Comparison of ENCODE assay signal across 8 cellular contexts in the genomic region with DNA sequence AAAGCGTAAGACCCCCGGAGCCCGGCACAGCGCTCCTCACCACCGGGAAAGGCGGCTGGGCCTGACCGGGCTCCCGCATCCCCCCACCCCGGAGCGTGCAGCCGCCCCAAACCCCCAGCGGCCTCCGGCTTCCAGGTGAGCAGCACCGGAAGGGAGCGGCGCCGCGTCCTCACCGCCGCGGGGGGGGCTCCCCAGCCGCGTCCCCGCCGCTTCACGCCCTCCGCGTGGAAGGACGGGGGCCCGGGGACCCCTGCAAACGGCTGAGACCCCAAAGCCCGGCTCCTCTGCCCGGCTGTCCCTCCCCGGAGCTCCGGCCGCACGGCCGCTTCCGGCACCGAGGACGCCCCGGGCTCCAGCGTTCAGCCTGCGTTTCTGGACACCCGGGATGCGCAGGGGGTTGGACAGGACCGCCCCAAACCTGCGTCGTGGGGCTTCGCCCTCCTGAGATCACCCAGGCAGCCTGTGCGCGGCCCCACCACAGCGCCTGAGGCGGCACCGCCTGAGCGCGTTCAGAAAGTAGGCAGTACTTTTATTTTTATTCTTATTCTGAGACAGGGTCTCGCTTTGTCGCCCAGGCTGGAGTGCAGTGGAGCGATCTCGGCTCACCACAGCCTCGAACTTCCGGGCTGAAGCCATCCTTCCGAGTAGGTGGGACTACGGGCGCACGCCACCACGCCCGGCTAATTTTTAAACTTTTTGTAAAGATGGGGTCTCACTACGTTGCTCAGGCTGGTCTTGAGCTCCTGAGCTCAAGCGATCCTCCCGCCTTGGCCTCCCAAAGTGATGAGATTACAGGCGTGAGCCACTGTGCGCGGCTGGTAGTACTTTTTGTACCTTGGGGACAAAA. TPM values are rescaled to one million over a fixed set of nuclear protein-coding genes. Genes with fewer than 3 reads are reported as not detected.
A peak's percentile ranks its signal among the peaks of the same experiment; 100 is the strongest.
DNase-seq lines count a peak whose midpoint lies in the region; ATAC-seq and TF ChIP-seq lines count a peak whose summit lies in the region.

No MANE protein-coding gene starts in this region.

- no peaks in the 10 kb centered on the region for H4K20me1 ChIP-seq in PC-9 (ENCODE audit: insufficient read depth)

- TF ChIP-seq CTCF in CD4-positive, alpha-beta T cell (IDR thresholded peaks at IDR 0.05) = no peak
- TF ChIP-seq CTCF in PC-9 (conservative IDR thresholded peaks at IDR 0.05) (no peak), left ventricle myocardium inferior (IDR thresholded peaks at IDR 0.05; ENCODE audit: borderline replicate concordance) (no peak), spleen (IDR thresholded peaks at IDR 0.05 in 8 of 11, conservative IDR thresholded peaks at IDR 0.05 in 3 of 11) (peak in 1 of 11 experiments; percentile 0)

- no peaks in the 10 kb centered on the region for H3K36me3 Mint-ChIP-seq in CD4-positive, alpha-beta T cell (ENCODE audit: low read depth)

- H3K79me2 ChIP-seq in PC-9 (ENCODE audit: low read depth) = peaks cover 7% of the 10 kb centered on the region; the same call in 1 of the 2 replicates

- H3K4me3 ChIP-seq in PC-9 = peak overlapping the region; percentile 75
- peak overlapping the region; percentile 89 for H3K4me3 ChIP-seq in adipocyte (ENCODE audit: low read length)
- H3K4me3 ChIP-seq in left ventricle myocardium inferior = peak overlapping the region; percentile 86
- H3K4me3 ChIP-seq in spleen = peak overlapping the region; percentile 25 to 79 (median 61)

- no peaks in the 10 kb centered on the region for H3K9me3 ChIP-seq in CD4-positive, alpha-beta T cell (ENCODE audit: control insufficient read depth, low read length)
- H3K9me3 ChIP-seq in PC-9 (ENCODE audit: insufficient read depth, low read depth) = no peaks in the 10 kb centered on the region
- no peaks in the 10 kb centered on the region for H3K9me3 ChIP-seq in adipocyte (ENCODE audit: control insufficient read depth, low read length)
- no peaks in the 10 kb centered on the region for H3K9me3 ChIP-seq in left ventricle myocardium inferior (replicated peaks)
- no peaks in the 10 kb centered on the region for H3K9me3 ChIP-seq in spleen

- H3K4me1 ChIP-seq in PC-9 (replicated peaks; ENCODE audit: insufficient read depth) (peaks cover 37% of the 10 kb centered on the region), adipocyte (ENCODE audit: control insufficient read depth, insufficient read depth, low read length) (peaks cover 28% of the 10 kb centered on the region), left ventricle myocardium inferior (peaks cover 28% of the 10 kb centered on the region), spleen (peaks cover 17 to 70% (median 45%) of the 10 kb centered on the region in 6 donors)

- H3K27me3 ChIP-seq in CD4-positive, alpha-beta T cell (ENCODE audit: control insufficient read depth, insufficient read depth, low read length) = no peaks in the 10 kb centered on the region
- no peaks in the 10 kb centered on the region for H3K27me3 ChIP-seq in PC-9 (ENCODE audit: insufficient read depth, low read depth)
- no peaks in the 10 kb centered on the region for H3K27me3 ChIP-seq in adipocyte (replicated peaks; ENCODE audit: control insufficient read depth, insufficient read depth, low read length)
- no peaks in the 10 kb centered on the region for H3K27me3 ChIP-seq in left ventricle myocardium inferior (ENCODE audit: low read depth)
- H3K27me3 ChIP-seq in spleen (replicated peaks in 1 of 7) = peaks cover 0 to 41% (median 5%) of the 10 kb centered on the region in 7 donors

- CTCF ChIA-PET in CD4-positive, alpha-beta T cell (lab: Charles Lee) = interaction anchor here (0.6 to 1.3 kb wide), 3 partner anchors 51 to 415 kb away, joined by 3 read pairs; no protein-coding TSS in a partner anchor
- CTCF ChIA-PET in PC-9 (lab: Charles Lee) = interaction anchor here (0.6 kb wide), 1 partner anchor 48 kb away, joined by 4 read pairs; no protein-coding TSS in a partner anchor

- H3K27ac Mint-ChIP-seq in CD4-positive, alpha-beta T cell = peak overlapping the region; percentile 19

- no peaks in the 10 kb centered on the region for H3K9me2 ChIP-seq in PC-9 (ENCODE audit: insufficient read depth)

- H2AFZ ChIP-seq in PC-9 = peak overlapping the region; percentile 90

- WGBS in spleen, 5 donors = 2 to 6% (median 3%) methylated on average over 32 to 75 of the region's 75 CpGs

- ATAC-seq in CD4-positive, alpha-beta T cell (ENCODE audit: poor library complexity) = peak; percentile 51
- ATAC-seq in HG03280 (IDR thresholded peaks at IDR 0.05; ENCODE audit: unreplicated experiment) = peak; percentile 50

- no peaks in the 10 kb centered on the region for H3K9me3 Mint-ChIP-seq in CD4-positive, alpha-beta T cell

- H3K36me3 ChIP-seq in PC-9 (ENCODE audit: low read depth) = no peaks in the 10 kb centered on the region
- H3K36me3 ChIP-seq in adipocyte (ENCODE audit: control insufficient read depth, insufficient read depth, low read length, severe bottlenecking) = no peaks in the 10 kb centered on the region
- H3K36me3 ChIP-seq in left ventricle myocardium inferior = no peaks in the 10 kb centered on the region
- no peaks in the 10 kb centered on the region for H3K36me3 ChIP-seq in spleen

- POLR2A ChIA-PET in CD4-positive, alpha-beta T cell (lab: Charles Lee) = interaction anchor here (0.9 to 2.0 kb wide), 6 partner anchors 8 to 264 kb away, joined by 3 to 9 read pairs (median 4); a partner anchor contains a TSS
- POLR2A ChIA-PET in PC-9 (lab: Charles Lee; ENCODE audit: unreplicated experiment) = interaction anchor here (0.5 kb wide), 1 partner anchor 193 kb away, joined by 3 read pairs; no protein-coding TSS in a partner anchor

- peak overlapping the region; percentile 35 for H3K27ac ChIP-seq in CD4-positive, alpha-beta T cell (ENCODE audit: low read depth, low read length)
- H3K27ac ChIP-seq in PC-9 (peak overlapping the region; percentile 56), left ventricle myocardium inferior (replicated peaks) (peak overlapping the region; percentile 90), spleen (peak overlapping the region; percentile 81 to 92 (median 91))

- peak in 1 of 3 donors; percentile 43 for TF ChIP-seq POLR2A in spleen (IDR thresholded peaks at IDR 0.05)

- intact Hi-C loops in CD4-positive, alpha-beta T cell (cut with DNase I, micrococcal nuclease) = loop anchor here (2.0 to 10.0 kb wide), 2 partner anchors 13 to 49 kb away; a partner anchor contains a TSS
- intact Hi-C loops in PC-9 (cut with micrococcal nuclease; ENCODE audit: unreplicated experiment) = loop anchor here (5.0 kb wide), 1 partner anchor 1972 kb away; no protein-coding TSS in a partner anchor
- intact Hi-C loops in left ventricle myocardium inferior (cut with micrococcal nuclease) = no loop called here
- intact Hi-C loops in spleen (cut with DNase I; ENCODE audit: low total_unique reads) = no loop called here

- H3K27me3 Mint-ChIP-seq in CD4-positive, alpha-beta T cell = peaks cover 11% of the 10 kb centered on the region

- H3K4me2 ChIP-seq in PC-9 = peak overlapping the region; percentile 93

- peaks cover 60% of the 10 kb centered on the region for H3K4me1 Mint-ChIP-seq in CD4-positive, alpha-beta T cell (ENCODE audit: low read depth)

- H3F3A ChIP-seq in PC-9 (ENCODE audit: insufficient read depth, low read depth) = peaks cover 23% of the 10 kb centered on the region; the same call in 1 of the 2 replicates

- peak overlapping the region; percentile 93 for H3K9ac ChIP-seq in adipocyte (ENCODE audit: low read length)

- BruUV-seq in PC-9 (replicated peaks; lab: Mats Ljungman, UMichigan) = no TSS peak

- peak overlapping the region; percentile 81 for H3K4me3 Mint-ChIP-seq in CD4-positive, alpha-beta T cell

- DNase-seq in CD4-positive, alpha-beta T cell = peak in 5 of 10 experiments; percentile 14 to 43 (median 25)
- DNase-seq in GM19238 (ENCODE audit: insufficient read length, low spot score) (peak; percentile 70), PC-9 (peak; percentile 40 to 69), adipocyte (ENCODE audit: low read depth) (peak; percentile 79), left ventricle myocardium inferior (peak; percentile 72), spleen (peak; percentile 90), SK-N-DZ (ENCODE audit: low spot score) (no peak)

RNA-seq across cellular contexts. Expression of a gene that starts 51.6 kb away (rescaled TPM):
- 1 to 10 TPM; 1.6 to 1.8 TPM for total RNA-seq in CD4-positive, alpha-beta T cell
- total RNA-seq in PC-9 (2021) (15.1 and 19.1 TPM in 2 replicates), left ventricle myocardium inferior (26.2 TPM), spleen (10 to 100 TPM in 1 of 7 donors, 1 to 10 TPM in 6; 6.2 to 12.0 (median 8.0) TPM)
- 10 to 100 TPM in 1 of 3 donors, 1 to 10 TPM in 2; 5.8 to 10.5 (median 6.6) TPM for polyA plus RNA-seq in spleen
- 30.4 and 32.2 TPM in 2 replicates for polyA plus RNA-seq in SK-N-DZ (2014; cell fraction: cytosol; rRNA removed)
- polyA plus RNA-seq in SK-N-DZ (2014; cell fraction: nucleus; rRNA removed) = 31.4 and 54.6 TPM in 2 replicates

Comparison
In these comparisons a context has a peak if more than half of its experiments do, and no peak if none do; other contexts are left out.
1. H3K27ac ChIP-seq: peak in every context shown above with its lines; median percentile 91 in spleen; 90 in left ventricle myocardium inferior; 56 in PC-9; 35 in CD4-positive, alpha-beta T cell.
2. intact Hi-C loops: an anchor here in CD4-positive, alpha-beta T cell (2.0 to 10.0 kb wide) and PC-9 (5.0 kb wide); none called in left ventricle myocardium inferior and spleen.